ENCODE assay signal across 10 cellular contexts in genomic region chr15:40454904-40455391, GRCh38. TPM values are rescaled to one million over a fixed set of nuclear protein-coding genes. Genes with fewer than 3 reads are reported as not detected.
DNase-seq lines count a peak whose midpoint lies in the region; ATAC-seq and TF ChIP-seq lines count a peak whose summit lies in the region.
"Had no signal": no experiment of that assay in that cellular context is flagged by ENCODE, and none has a peak within 500 bp of the region (broad histone marks: within the 10 kb centered on the region; RNA-seq: fewer than 3 reads in every experiment).

No MANE protein-coding gene starts in this region.

- no peak for DNase-seq in activated T-cell treated with anti-CD3 and anti-CD28 coated beads, Interleukin-2, amount 50 U/mL, for 4 hours
- DNase-seq in activated T-cell treated with anti-CD3 and anti-CD28 coated beads for 4 hours (no peak), WTC11 (ENCODE audit: low spot score) (no peak), fibroblast of the aortic adventitia (ENCODE audit: low read depth) (peak; percentile 50), type B pancreatic cell (ENCODE audit: extremely low spot score, unreplicated experiment) (no peak), NCI-H1092 (lab: John Stamatoyannopoulos, UW) (no peak), endothelial cell (ENCODE audit: low spot score) (no peak), erythroblast (lab: John Stamatoyannopoulos, UW) (no peak)
- DNase-seq: NCI-H1092 treated with DMSO at 0.1 percent for 48 hours had no signal

- H3K27me3 Mint-ChIP-seq in activated T-cell treated with anti-CD3 and anti-CD28 coated beads, Interleukin-2, amount 50 U/mL, for 4 hours (ENCODE audit: low read depth) = no peaks in the 10 kb centered on the region
- H3K27me3 Mint-ChIP-seq in WTC11 (ENCODE audit: low read depth) (no peaks in the 10 kb centered on the region), type B pancreatic cell (no peaks in the 10 kb centered on the region), endothelial cell (ENCODE audit: unreplicated experiment) (peaks cover 6% of the 10 kb centered on the region)

- peak; percentile 36 to 54 for ATAC-seq in activated T-cell treated with anti-CD3 and anti-CD28 coated beads, Interleukin-2, amount 50 U/mL, for 4 hours
- no peak for ATAC-seq in WTC11

- H3K36me3 Mint-ChIP-seq in activated T-cell treated with anti-CD3 and anti-CD28 coated beads, Interleukin-2, amount 50 U/mL, for 4 hours (ENCODE audit: insufficient read depth) = no peaks in the 10 kb centered on the region
- H3K36me3 Mint-ChIP-seq in WTC11 (peaks cover 4% of the 10 kb centered on the region), type B pancreatic cell (no peaks in the 10 kb centered on the region), endothelial cell (ENCODE audit: low read depth, unreplicated experiment) (no peaks in the 10 kb centered on the region)

- H3K9me3 Mint-ChIP-seq in activated T-cell treated with anti-CD3 and anti-CD28 coated beads, Interleukin-2, amount 50 U/mL, for 4 hours = no peaks in the 10 kb centered on the region
- H3K9me3 Mint-ChIP-seq in WTC11 (no peaks in the 10 kb centered on the region), type B pancreatic cell (no peaks in the 10 kb centered on the region), endothelial cell (ENCODE audit: unreplicated experiment) (no peaks in the 10 kb centered on the region)

- H3K27ac Mint-ChIP-seq in WTC11 (peak overlapping the region; percentile 83), type B pancreatic cell (peak overlapping the region; percentile 23), endothelial cell (ENCODE audit: unreplicated experiment) (no peak overlapping the region)

- TF ChIP-seq POLR2A in erythroblast (IDR thresholded peaks at IDR 0.05; ENCODE audit: low read length) = no peak

- peak overlapping the region; percentile 54 for H3K4me3 Mint-ChIP-seq in activated T-cell treated with anti-CD3 and anti-CD28 coated beads, Interleukin-2, amount 50 U/mL, for 4 hours
- H3K4me3 Mint-ChIP-seq in WTC11 (no peak overlapping the region), type B pancreatic cell (no peak overlapping the region), endothelial cell (ENCODE audit: unreplicated experiment) (no peak overlapping the region)

- POLR2A ChIA-PET in WTC11 (lab: Charles Lee) = interaction anchor here (5.8 kb wide), 1 partner anchor 14 kb away, joined by 32 read pairs; the partner anchor contains the start of gene BAHD1

- CTCF ChIA-PET in WTC11 (lab: Charles Lee) = interaction anchor here (0.8 to 1.2 kb wide), 3 partner anchors 14 to 88 kb away, joined by 3 read pairs; partner anchors contain the start of gene BAHD1

- H3K4me3 ChIP-seq in fibroblast of the aortic adventitia (ENCODE audit: low read depth, low read length) = no peak overlapping the region
- H3K4me3 ChIP-seq: SJSA1 had no signal

- TF ChIP-seq CTCF in WTC11 (IDR thresholded peaks at IDR 0.05) (no peak), fibroblast of the aortic adventitia (IDR thresholded peaks at IDR 0.05; ENCODE audit: insufficient read depth, low read length) (no peak), type B pancreatic cell (conservative IDR thresholded peaks at IDR 0.05) (no peak), endothelial cell (IDR thresholded peaks at IDR 0.05; ENCODE audit: unreplicated experiment) (no peak)

- peaks cover 78% of the 10 kb centered on the region for H3K4me1 Mint-ChIP-seq in activated T-cell treated with anti-CD3 and anti-CD28 coated beads, Interleukin-2, amount 50 U/mL, for 4 hours (ENCODE audit: low read depth)
- H3K4me1 Mint-ChIP-seq in WTC11 (peaks cover 64% of the 10 kb centered on the region), type B pancreatic cell (ENCODE audit: unreplicated experiment) (peaks cover 40% of the 10 kb centered on the region), endothelial cell (ENCODE audit: unreplicated experiment) (peaks cover 16% of the 10 kb centered on the region)

TF ChIP-seq in WTC11, 78 proteins besides CTCF, POLR2A, EP300 and RAD21:
- TF ChIP-seq NFATC4 (CRISPR knock-in tag; IDR thresholded peaks at IDR 0.05) = no peak

RNA-seq across cellular contexts. Expression of gene BAHD1, which starts 14.2 kb away (rescaled TPM):
- 10 to 100 TPM; 28.0 to 31.6 (median 31.5) TPM for total RNA-seq in activated T-cell treated with anti-CD3 and anti-CD28 coated beads, Interleukin-2, amount 50 U/mL, for 4 hours
- total RNA-seq in WTC11 (2021) = 40.7 to 49.1 TPM (median 41.5 TPM) in 3 replicates
- total RNA-seq in fibroblast of the aortic adventitia (ENCODE audit: low replicate concordance) = 9.0 and 14.4 TPM in 2 replicates
- total RNA-seq in type B pancreatic cell (ENCODE audit: low replicate concordance) = 21.6 and 24.8 TPM in 2 replicates
- 20.4 TPM for total RNA-seq in endothelial cell (ENCODE audit: unreplicated experiment)

RNA-seq across cellular contexts. Expression of gene CHST14, which starts 15.8 kb away (rescaled TPM):
- total RNA-seq in activated T-cell treated with anti-CD3 and anti-CD28 coated beads, Interleukin-2, amount 50 U/mL, for 4 hours = 1 to 10 TPM; 6.2 to 7.1 (median 7.0) TPM
- total RNA-seq in WTC11 (2021) = 21.3 to 29.5 TPM (median 26.2 TPM) in 3 replicates
- 8.8 and 14.9 TPM in 2 replicates for total RNA-seq in fibroblast of the aortic adventitia (ENCODE audit: low replicate concordance)
- 12.7 and 24.2 TPM in 2 replicates for total RNA-seq in type B pancreatic cell (ENCODE audit: low replicate concordance)
- total RNA-seq in endothelial cell (ENCODE audit: unreplicated experiment) = 36.5 TPM

RNA-seq across cellular contexts. Expression of gene IVD, which starts 49.4 kb away (rescaled TPM):
- total RNA-seq in activated T-cell treated with anti-CD3 and anti-CD28 coated beads, Interleukin-2, amount 50 U/mL, for 4 hours = 10 to 100 TPM; 65.2 to 71.4 (median 68.7) TPM
- 82.2 to 96.1 TPM (median 89.3 TPM) in 3 replicates for total RNA-seq in WTC11 (2021)
- total RNA-seq in fibroblast of the aortic adventitia (ENCODE audit: low replicate concordance) = 21.9 and 33.6 TPM in 2 replicates
- total RNA-seq in type B pancreatic cell (ENCODE audit: low replicate concordance) = 31.9 and 86.6 TPM in 2 replicates
- total RNA-seq in endothelial cell (ENCODE audit: unreplicated experiment) = 56.2 TPM
